ENCODE assay signal across 29 cellular contexts in the genomic region with DNA sequence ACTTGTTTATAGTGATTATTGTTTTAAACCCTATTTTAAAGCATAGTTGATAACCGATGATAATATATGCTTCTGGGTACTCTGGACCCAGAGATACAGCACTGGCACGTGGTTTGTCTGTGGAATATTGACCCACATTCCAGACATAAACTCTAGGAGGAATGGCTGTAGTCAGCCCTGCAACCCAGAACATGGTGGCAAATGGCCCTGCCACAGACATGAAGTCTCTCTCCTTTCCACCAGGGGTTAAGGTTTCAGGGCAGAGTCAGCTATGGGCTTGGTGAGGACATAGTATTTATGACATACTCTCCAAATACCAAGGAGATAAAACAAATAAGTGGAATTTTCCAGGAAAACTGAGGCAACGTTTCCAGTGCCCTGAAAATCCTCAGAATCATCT.
"Had no signal": no experiment of that assay in that cellular context is flagged by ENCODE, and none has a peak within 500 bp of the region (broad histone marks: within the 10 kb centered on the region; RNA-seq: fewer than 3 reads in every experiment).

No MANE protein-coding gene starts in this region.

- ATAC-seq: activated CD4-positive, alpha-beta T cell treated with anti-CD3 and anti-CD28 coated beads for 36 hours; activated T-cell treated with anti-CD3 and anti-CD28 coated beads, Interleukin-2, amount 50 U/mL, for 72 hours; left lung; pancreas; upper lobe of right lung had no signal

- DNase-seq: activated CD4-positive, alpha-beta T cell treated with anti-CD3 and anti-CD28 coated beads for 36 hours; activated CD4-positive, CD25-positive, alpha-beta regulatory T cell; activated naive CD4-positive, alpha-beta T cell; activated T-cell treated with anti-CD3 and anti-CD28 coated beads for 4 hours; activated T-cell treated with anti-CD3 and anti-CD28 coated beads, Interleukin-2, amount 50 U/mL, for 72 hours; adrenal gland; cerebellar nuclear complex; dorsolateral prefrontal cortex; effector memory CD4-positive, alpha-beta T cell; erythroblast; foreskin fibroblast; heart right ventricle; kidney glomerular epithelial cell; left lung; naive B cell; nephron progenitor cell; pancreas; retina; sigmoid colon; spleen; stimulated activated naive CD4-positive, alpha-beta T cell; T-helper 1 cell; tibial artery; upper lobe of right lung had no signal

- H3K4me3 ChIP-seq: adrenal gland, ascending aorta, cardiac muscle cell, coronary artery, dorsolateral prefrontal cortex, heart right ventricle, left lung, pancreas, prostate gland, sigmoid colon, spleen, suprapubic skin, tibial artery, upper lobe of right lung had no signal
